7 cellular contexts compared by ENCODE assay signal in genomic region chr10:58299580-58299979, GRCh38. TPM values are rescaled to one million over a fixed set of nuclear protein-coding genes. Genes with fewer than 3 reads are reported as not detected.
A peak's percentile ranks its signal among the peaks of the same experiment; 100 is the strongest.
DNase-seq lines count a peak whose midpoint lies in the region; ATAC-seq, FAIRE-seq and TF ChIP-seq lines count a peak whose summit lies in the region.

No MANE protein-coding gene starts in this region.

- FAIRE-seq in GM12878 (lab: Jason Lieb, UNC) = no peak

- H3K36me3 ChIP-seq in GM12878 (ENCODE audit: control insufficient read depth in 2 of 2, insufficient read depth in 2 of 2, low read length in 1 of 2) (no peaks in the 10 kb centered on the region), iPS DF 6.9 (ENCODE audit: control insufficient read depth, insufficient read depth, low read length) (no peaks in the 10 kb centered on the region)

- SMC1A ChIA-PET in GM12878 (lab: Charles Lee; ENCODE audit: uncharacterized antibody, unreplicated experiment) = interaction anchor here (0.6 to 4.2 kb wide), 23 partner anchors 9 to 341 kb away, joined by 3 to 58 read pairs (median 4); partner anchors contain the start of genes TFAM and UBE2D1

- no peak overlapping the region for H3K4me3 ChIP-seq in GM12878
- no peak overlapping the region for H3K4me3 ChIP-seq in iPS DF 6.9 (ENCODE audit: low read length)

- TF ChIP-seq EP300 in GM12878 (IDR thresholded peaks at IDR 0.05; ENCODE audit: borderline replicate concordance in 1 of 2, control insufficient read depth in 1 of 2, low read depth in 2 of 2, low read length in 2 of 2) = no peak

- TF ChIP-seq POLR2A in GM12878 (IDR thresholded peaks at IDR 0.05; ENCODE audit: low read depth, low read length) = no peak

- WGBS in GM12878 (ENCODE audit: insufficient coverage, insufficient replicate concordance, low lambda C conversion rate, missing lambda C conversion rate) = 1% methylated on average over 4 of the region's 4 CpGs
- no CpG with 5 or more reads among the region's 4 CpGs for WGBS in iPS DF 6.9 (ENCODE audit: insufficient coverage, insufficient read length)

- TF ChIP-seq CTCF in GM12873 (IDR thresholded peaks at IDR 0.05; ENCODE audit: insufficient read depth, low read depth, low read length, missing control alignments) = peak; percentile 88
- TF ChIP-seq CTCF in GM12878 (IDR thresholded peaks at IDR 0.05 in 2 of 3, conservative IDR thresholded peaks at IDR 0.05 in 1 of 3; ENCODE audit: control insufficient read depth in 2 of 3, extremely low read depth in 1 of 3, insufficient read depth in 1 of 3, low read depth in 3 of 3, low read length in 3 of 3) = peak; percentile 83 to 87 (median 85)

- H3K9me3 ChIP-seq in GM12878 (replicated peaks; ENCODE audit: control insufficient read depth, insufficient read depth, low read length) (no peaks in the 10 kb centered on the region), iPS DF 6.9 (ENCODE audit: control insufficient read depth, insufficient read depth, low read length) (no peaks in the 10 kb centered on the region)

- CTCF ChIA-PET in GM12878 (lab: Yijun Ruan, JAX) = interaction anchor here (0.6 to 4.8 kb wide), 47 partner anchors 8 to 801 kb away, joined by 3 to 67 read pairs (median 4); partner anchors contain the start of genes TFAM and UBE2D1

- intact Hi-C loops in GM12878 (cut with micrococcal nuclease; ENCODE audit: unreplicated experiment) = loop anchor here (2.0 to 10.0 kb wide), 2 partner anchors 85 to 285 kb away; partner anchors contain the start of gene TFAM

- no peaks in the 10 kb centered on the region for H3K79me2 ChIP-seq in GM12878 (ENCODE audit: control insufficient read depth, insufficient read depth, low read length)

- TF ChIP-seq RAD21 in GM12878 (IDR thresholded peaks at IDR 0.05; ENCODE audit: insufficient read depth, low read depth, low read length) = peak; percentile 95

- H3K27ac ChIP-seq in GM12878 (ENCODE audit: control insufficient read depth, insufficient read depth) (no peak overlapping the region), iPS DF 6.9 (ENCODE audit: low read length) (no peak overlapping the region)

- H3K4me2 ChIP-seq in GM12878 (ENCODE audit: control insufficient read depth, insufficient read depth) = no peak overlapping the region

- BruUV-seq in GM12878 (replicated peaks; lab: Mats Ljungman, UMichigan) = no TSS peak

- DNase-seq in H4 (ENCODE audit: low spot score) (peak; percentile 32), LoVo (ENCODE audit: low spot score) (peak; percentile 63), T1000 (lab: John Stamatoyannopoulos, UW) (peak; percentile 4), GM12878 (ENCODE audit: low read depth, low spot score) (no peak), iPS DF 6.9 (ENCODE audit: low read depth, low spot score) (peak; percentile 55)
- DNase-seq in stimulated activated CD4-positive, alpha-beta T cell treated with anti-CD3 and anti-CD28 coated beads, Interleukin-1b, Interleukin-23, amount 100 ng/mL, for 4 hours (ENCODE audit: low read depth in 2 of 2) = peak; percentile 31 to 51

- H3K9ac ChIP-seq in GM12878 (ENCODE audit: control insufficient read depth, insufficient read depth, low read length) = no peak overlapping the region

- H2AFZ ChIP-seq in GM12878 (ENCODE audit: control insufficient read depth, low read depth, low read length) = no peak overlapping the region

- H3K27me3 ChIP-seq in GM12878 (replicated peaks in 1 of 2; ENCODE audit: control insufficient read depth in 2 of 2, insufficient read depth in 2 of 2, low read length in 1 of 2) (no peaks in the 10 kb centered on the region), iPS DF 6.9 (ENCODE audit: control insufficient read depth, insufficient read depth, low read length) (no peaks in the 10 kb centered on the region)

- RAD21 ChIA-PET in GM12878 (lab: Charles Lee; ENCODE audit: unreplicated experiment) = interaction anchor here (1.0 to 4.1 kb wide), 9 partner anchors 10 to 231 kb away, joined by 3 to 41 read pairs (median 4); partner anchors contain the start of gene TFAM

- H4K20me1 ChIP-seq in GM12878 (ENCODE audit: control insufficient read depth, insufficient read depth) = no peaks in the 10 kb centered on the region

- H3K4me1 ChIP-seq in GM12878 (ENCODE audit: control insufficient read depth, insufficient read depth, low read length) = no peaks in the 10 kb centered on the region
- 0 out of 2 replicates have a peak, but pooled peaks cover 1% of the 10 kb centered on the region for H3K4me1 ChIP-seq in iPS DF 6.9 (ENCODE audit: control insufficient read depth, insufficient read depth, low read length)

- POLR2A ChIA-PET in GM12878 (lab: Charles Lee) = interaction anchor here (1.0 to 1.4 kb wide), 3 partner anchors 30 to 92 kb away, joined by 3 to 6 read pairs (median 3); partner anchors contain the start of genes CISD1 and TFAM

- in situ Hi-C loops in GM12878 (cut with MboI) = no loop called here

- peak; percentile 95 for ATAC-seq in GM12878

TF ChIP-seq in GM12878, 131 proteins besides CTCF, POLR2A, EP300 and RAD21:
- TF ChIP-seq BHLHE40 (IDR thresholded peaks at IDR 0.05; ENCODE audit: borderline replicate concordance in 1 of 2, low read depth in 2 of 2, low read length in 1 of 2) = peak in 1 of 2 experiments; percentile 61; a peak in 1 of 4 replicates
- 0 out of 2 replicates have a peak, but pooled peaks have one; percentile 17 for TF ChIP-seq YY1 (IDR thresholded peaks at IDR 0.05; ENCODE audit: low read depth, low read length)
- TF ChIP-seq IKZF2 (IDR thresholded peaks at IDR 0.05) = peak in 1 of 2 experiments; percentile 37; a peak in 1 of 4 replicates
- peak; percentile 82; the same call in 1 of the 2 replicates for TF ChIP-seq SMC3 (IDR thresholded peaks at IDR 0.05; ENCODE audit: borderline replicate concordance, low read length)
- TF ChIP-seq CHD1 (IDR thresholded peaks at IDR 0.05; ENCODE audit: low read depth, low read length) = no peak
- peak; percentile 55; the same call in 1 of the 2 replicates for TF ChIP-seq RB1 (IDR thresholded peaks at IDR 0.05; ENCODE audit: borderline replicate concordance)
- peak; percentile 58 for TF ChIP-seq RUNX3 (IDR thresholded peaks at IDR 0.05; ENCODE audit: low read length)
- no peak for TF ChIP-seq ZNF207 (IDR thresholded peaks at IDR 0.05; ENCODE audit: borderline replicate concordance)

RNA-seq across cellular contexts. Expression of gene CISD1, which starts 30.6 kb away (rescaled TPM):
- total RNA-seq in H4 (2014; rRNA removed; shearing (Covaris generic)) = 90.1 and 90.2 TPM in 2 replicates
- total RNA-seq in GM12878 (2013; cell fraction: nucleolus; rRNA removed) = 7.4 and 9.0 TPM in 2 replicates
- total RNA-seq in GM12878 (2014; rRNA removed) = 23.0 and 26.0 TPM in 2 replicates
- 42.7 and 46.8 TPM in 2 replicates for total RNA-seq in GM12878 (2014; rRNA removed; fragmentation: Illumina TruSeq; extraction: Trizol)
- 31.8 and 34.3 TPM in 2 replicates for total RNA-seq in GM12878 (2021)
- polyA plus RNA-seq in GM12878 (2011; ENCODE audit: low read depth) = 20.4 TPM
- polyA plus RNA-seq in GM12878 (2011; rRNA removed) = 71.6 and 88.7 TPM in 2 replicates
- 21.3 and 27.3 TPM in 2 replicates for polyA plus RNA-seq in GM12878 (2011; cell fraction: cytosol; rRNA removed)
- polyA plus RNA-seq in GM12878 (2011; cell fraction: nucleus; rRNA removed) = 11.8 and 13.8 TPM in 2 replicates
- 24.1 and 29.1 TPM in 2 replicates for polyA plus RNA-seq in GM12878 (2012)
- 45.4 and 48.0 TPM in 2 replicates for polyA plus RNA-seq in GM12878 (2014; fragmentation: Illumina TruSeq; extraction: Trizol)
- 100 to 1,000 TPM; 156 to 162 TPM for polyA plus RNA-seq in GM12878 (2014; fragmentation: Nextera tagmentation; extraction: Ambion mirVana)
- polyA plus RNA-seq in GM12878 (2014; rRNA removed) = 21.8 and 28.5 TPM in 2 replicates
- 100 to 1,000 TPM; 129 to 139 TPM for polyA plus RNA-seq in GM12878 (2016; fragmentation: Nextera tagmentation; extraction: Ambion mirVana)
- 5.0 and 11.0 TPM in 2 replicates for polyA minus RNA-seq in GM12878 (2011; rRNA and poly(A)+ RNA removed)
- polyA minus RNA-seq in GM12878 (2011; cell fraction: cytosol; rRNA and poly(A)+ RNA removed) = 4.1 and 8.7 TPM in 2 replicates
- 2.2 and 3.1 TPM in 2 replicates for polyA minus RNA-seq in GM12878 (2011; cell fraction: nucleus; rRNA and poly(A)+ RNA removed)

RNA-seq across cellular contexts. Expression of gene IPMK, which starts 31.9 kb away (rescaled TPM):
- total RNA-seq in H4 (2014; rRNA removed; shearing (Covaris generic)) = 4.9 and 7.8 TPM in 2 replicates
- total RNA-seq in GM12878 (2013; cell fraction: nucleolus; rRNA removed) = 20.1 TPM in 2 replicates
- total RNA-seq in GM12878 (2014; rRNA removed) (3.7 and 4.2 TPM in 2 replicates), GM12878 (2014; rRNA removed; fragmentation: Illumina TruSeq; extraction: Trizol) (4.4 and 4.6 TPM in 2 replicates), GM12878 (2021) (3.5 and 3.8 TPM in 2 replicates)
- polyA plus RNA-seq in GM12878 (2011; ENCODE audit: low read depth) = 1.3 TPM
- polyA plus RNA-seq in GM12878 (2011; rRNA removed) (7.5 and 14.8 TPM in 2 replicates), GM12878 (2014; fragmentation: Illumina TruSeq; extraction: Trizol) (3.4 and 4.2 TPM in 2 replicates), GM12878 (2014; fragmentation: Nextera tagmentation; extraction: Ambion mirVana) (1 to 10 TPM in 1 of 2 experiments, under 1 TPM in 1; 0.84 to 1.5 TPM), GM12878 (2014; rRNA removed) (2.0 and 2.3 TPM in 2 replicates), GM12878 (2016; fragmentation: Nextera tagmentation; extraction: Ambion mirVana) (1 to 10 TPM; 3.8 to 4.1 TPM)
- polyA plus RNA-seq in GM12878 (2011; cell fraction: cytosol; rRNA removed) = 1.7 and 1.9 TPM in 2 replicates
- 4.3 and 5.3 TPM in 2 replicates for polyA plus RNA-seq in GM12878 (2011; cell fraction: nucleus; rRNA removed)
- 3.1 and 5.3 TPM in 2 replicates for polyA plus RNA-seq in GM12878 (2012)
- 4.4 and 5.3 TPM in 2 replicates for polyA minus RNA-seq in GM12878 (2011; rRNA and poly(A)+ RNA removed)
- 3.5 and 4.1 TPM in 2 replicates for polyA minus RNA-seq in GM12878 (2011; cell fraction: cytosol; rRNA and poly(A)+ RNA removed)
- 6.3 and 8.6 TPM in 2 replicates for polyA minus RNA-seq in GM12878 (2011; cell fraction: nucleus; rRNA and poly(A)+ RNA removed)

RNA-seq across cellular contexts. Expression of gene UBE2D1, which starts 35.2 kb away (rescaled TPM):
- total RNA-seq in H4 (2014; rRNA removed; shearing (Covaris generic)) = 23.0 and 27.0 TPM in 2 replicates
- total RNA-seq in GM12878 (2013; cell fraction: nucleolus; rRNA removed) = 20.5 and 22.3 TPM in 2 replicates
- 10.4 and 12.4 TPM in 2 replicates for total RNA-seq in GM12878 (2014; rRNA removed)
- total RNA-seq in GM12878 (2014; rRNA removed; fragmentation: Illumina TruSeq; extraction: Trizol) = 14.7 and 14.9 TPM in 2 replicates
- total RNA-seq in GM12878 (2021) = 13.0 and 13.4 TPM in 2 replicates
- polyA plus RNA-seq in GM12878 (2011; ENCODE audit: low read depth) = 3.5 TPM
- 29.0 and 46.3 TPM in 2 replicates for polyA plus RNA-seq in GM12878 (2011; rRNA removed)
- 8.8 and 9.6 TPM in 2 replicates for polyA plus RNA-seq in GM12878 (2011; cell fraction: cytosol; rRNA removed)
- 10.4 and 10.5 TPM in 2 replicates for polyA plus RNA-seq in GM12878 (2011; cell fraction: nucleus; rRNA removed)
- 7.2 and 7.6 TPM in 2 replicates for polyA plus RNA-seq in GM12878 (2012)
- polyA plus RNA-seq in GM12878 (2014; fragmentation: Illumina TruSeq; extraction: Trizol) = 16.1 and 17.9 TPM in 2 replicates
- 10 to 100 TPM in 1 of 2 experiments, 1 to 10 TPM in 1; 6.1 to 17.8 TPM for polyA plus RNA-seq in GM12878 (2014; fragmentation: Nextera tagmentation; extraction: Ambion mirVana)
- 8.9 and 11.3 TPM in 2 replicates for polyA plus RNA-seq in GM12878 (2014; rRNA removed)
- polyA plus RNA-seq in GM12878 (2016; fragmentation: Nextera tagmentation; extraction: Ambion mirVana) = 10 to 100 TPM; 30.7 to 32.0 TPM
- 4.1 and 8.0 TPM in 2 replicates for polyA minus RNA-seq in GM12878 (2011; rRNA and poly(A)+ RNA removed)
- 2.9 and 4.1 TPM in 2 replicates for polyA minus RNA-seq in GM12878 (2011; cell fraction: cytosol; rRNA and poly(A)+ RNA removed)
- 7.3 and 12.9 TPM in 2 replicates for polyA minus RNA-seq in GM12878 (2011; cell fraction: nucleus; rRNA and poly(A)+ RNA removed)
